In the genomic region with DNA sequence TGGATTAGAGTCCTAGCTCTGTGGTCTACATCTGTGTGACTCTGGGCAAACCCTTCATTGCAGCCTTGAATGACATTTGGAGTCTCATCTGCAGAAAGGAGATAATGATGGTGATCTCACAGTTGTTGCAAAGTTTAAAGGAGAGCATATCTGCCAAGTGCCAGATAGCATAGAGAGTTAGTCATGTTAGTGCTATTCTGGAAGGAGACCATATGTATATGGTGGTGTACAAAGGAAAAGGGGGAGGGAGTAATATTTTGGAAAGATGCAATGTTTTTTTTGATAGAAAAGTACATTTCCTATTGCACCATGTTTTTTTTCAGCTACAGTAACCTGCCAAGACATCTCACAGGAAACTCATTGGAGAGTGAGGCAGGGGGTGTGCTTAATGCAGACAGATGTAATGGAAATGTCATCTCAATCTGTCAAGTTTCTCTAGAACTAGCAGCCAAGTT, we compare ENCODE assay signal across 18 cellular contexts.
DNase-seq lines count a peak whose midpoint lies in the region; ATAC-seq, FAIRE-seq and TF ChIP-seq lines count a peak whose summit lies in the region.
"Had no signal": no experiment of that assay in that cellular context is flagged by ENCODE, and none has a peak within 500 bp of the region (broad histone marks: within the 10 kb centered on the region; RNA-seq: fewer than 3 reads in every experiment).

No MANE protein-coding gene starts in this region.

- FAIRE-seq in bronchial epithelial cell (lab: Jason Lieb, UNC): peak; percentile 70
- FAIRE-seq: G401.6 had no signal

- no peaks in the 10 kb centered on the region for H3K9me3 Mint-ChIP-seq in activated naive CD4-positive, alpha-beta T cell treated with anti-CD3 and anti-CD28 coated beads, Interleukin-2, amount 50 U/mL, for 72 hours
- H3K9me3 Mint-ChIP-seq: stimulated activated naive CD8-positive, alpha-beta T cell treated with anti-CD3 and anti-CD28 coated beads, Interleukin-15, amount 100 ng/mL, for 72 hours; type B pancreatic cell had no signal

- H3K4me3 ChIP-seq in AG09309 (ENCODE audit: control insufficient read depth, low read depth, low read length) (no peak overlapping the region), bronchial epithelial cell (ENCODE audit: low read depth, low read length) (no peak overlapping the region)

- H3K27me3 ChIP-seq in bronchial epithelial cell (ENCODE audit: control insufficient read depth, insufficient read depth, low read length): no peaks in the 10 kb centered on the region

- H3K27ac Mint-ChIP-seq in activated naive CD4-positive, alpha-beta T cell treated with anti-CD3 and anti-CD28 coated beads, Interleukin-2, amount 50 U/mL, for 72 hours: no peak overlapping the region
- H3K27ac Mint-ChIP-seq: activated CD4-positive, alpha-beta T cell treated with anti-CD3 and anti-CD28 coated beads for 36 hours; stimulated activated naive CD8-positive, alpha-beta T cell treated with anti-CD3 and anti-CD28 coated beads, Interleukin-15, amount 100 ng/mL, for 72 hours; type B pancreatic cell had no signal

- no peaks in the 10 kb centered on the region for H3K36me3 Mint-ChIP-seq in activated naive CD4-positive, alpha-beta T cell treated with anti-CD3 and anti-CD28 coated beads, Interleukin-2, amount 50 U/mL, for 72 hours

- no peak for ATAC-seq in activated naive CD4-positive, alpha-beta T cell treated with anti-CD3 and anti-CD28 coated beads, Interleukin-2, amount 50 U/mL, for 72 hours
- no peak for ATAC-seq in HG03378 (IDR thresholded peaks at IDR 0.05; ENCODE audit: unreplicated experiment)
- ATAC-seq: activated CD4-positive, alpha-beta T cell treated with anti-CD3 and anti-CD28 coated beads for 36 hours; stimulated activated naive CD8-positive, alpha-beta T cell treated with anti-CD3 and anti-CD28 coated beads, Interleukin-15, amount 100 ng/mL, for 72 hours had no signal

- no peak for TF ChIP-seq CTCF in AG09309 (IDR thresholded peaks at IDR 0.05; ENCODE audit: control insufficient read depth, insufficient read depth, low read depth, low read length, missing control alignments)
- no peak for TF ChIP-seq CTCF in bronchial epithelial cell (IDR thresholded peaks at IDR 0.05; ENCODE audit: insufficient read depth, low read length, severe bottlenecking)

- H3K36me3 ChIP-seq in bronchial epithelial cell (ENCODE audit: control insufficient read depth, insufficient read depth, low read length): no peaks in the 10 kb centered on the region

- peak; percentile 34 for DNase-seq in AG09309 (ENCODE audit: low read depth)
- DNase-seq in M059J (ENCODE audit: low read depth): peak; percentile 24
- no peak for DNase-seq in bronchial epithelial cell (ENCODE audit: low read depth)
- DNase-seq in islet precursor cell: peak; percentile 7
- no peak for DNase-seq in SIG-M5 (lab: John Stamatoyannopoulos, UW)
- DNase-seq in activated naive CD4-positive, alpha-beta T cell treated with anti-CD3 and anti-CD28 coated beads, Interleukin-2, amount 50 U/mL, for 72 hours (ENCODE audit: low spot score in 2 of 2): no peak
- DNase-seq in midbrain (lab: John Stamatoyannopoulos, UW): no peak
- DNase-seq: activated CD4-positive, alpha-beta T cell treated with anti-CD3 and anti-CD28 coated beads for 36 hours; activated naive CD4-positive, alpha-beta T cell treated with anti-CD3 and anti-CD28 coated beads, Interleukin-2, amount 50 U/mL, for 16 hours; effector CD4-positive, alpha-beta T cell; glutamatergic neuron; NCI-H187 treated with DMSO at 0.1 percent for 48 hours; nucleus accumbens; stimulated activated CD4-positive, alpha-beta T cell treated with anti-CD3 and anti-CD28 coated beads, Interleukin-12 subunit alpha, Interleukin-12 subunit beta, amount 100 ng/mL, for 4 hours; stimulated activated naive CD8-positive, alpha-beta T cell treated with anti-CD3 and anti-CD28 coated beads, Interleukin-15, amount 100 ng/mL, for 72 hours had no signal

Comparison
In these comparisons a context has a peak if more than half of its experiments do, and no peak if none do; other contexts are left out.
1. DNase-seq: peak in AG09309 (single experiment), M059J (single experiment) and islet precursor cell (single experiment); none in bronchial epithelial cell (single experiment), SIG-M5 (single experiment), activated naive CD4-positive, alpha-beta T cell treated with anti-CD3 and anti-CD28 coated beads, Interleukin-2, amount 50 U/mL, for 72 hours (0 of 2) and midbrain (single experiment).